In genomic region chr5:168408561-168409321, GRCh38 we compare ENCODE assay signal across 1 cellular context.
TF ChIP-seq lines count a peak whose summit lies in the region.

No MANE protein-coding gene starts in this region.

TF ChIP-seq in HCT116, 20 proteins besides CTCF, POLR2A, EP300 and RAD21 (continued from another document):
- TF ChIP-seq ZBTB33 (IDR thresholded peaks at IDR 0.05; ENCODE audit: extremely low read depth, insufficient replicate concordance, low read length) (no peak), POLR2AphosphoS5 (IDR thresholded peaks at IDR 0.05; ENCODE audit: low read depth, low read length) (no peak), REST (IDR thresholded peaks at IDR 0.05; ENCODE audit: low read depth) (no peak)
TF ChIP-seq in HCT116: peak in this region for 0.
